In genomic region chr6:159086033-159086618, GRCh38 we compare ENCODE assay signal across 1 cellular context.
TF ChIP-seq lines count a peak whose summit lies in the region.

No MANE protein-coding gene starts in this region.

TF ChIP-seq in GM12878, 131 proteins besides CTCF, POLR2A, EP300 and RAD21 (continued from another document):
- TF ChIP-seq, protein P1, sequence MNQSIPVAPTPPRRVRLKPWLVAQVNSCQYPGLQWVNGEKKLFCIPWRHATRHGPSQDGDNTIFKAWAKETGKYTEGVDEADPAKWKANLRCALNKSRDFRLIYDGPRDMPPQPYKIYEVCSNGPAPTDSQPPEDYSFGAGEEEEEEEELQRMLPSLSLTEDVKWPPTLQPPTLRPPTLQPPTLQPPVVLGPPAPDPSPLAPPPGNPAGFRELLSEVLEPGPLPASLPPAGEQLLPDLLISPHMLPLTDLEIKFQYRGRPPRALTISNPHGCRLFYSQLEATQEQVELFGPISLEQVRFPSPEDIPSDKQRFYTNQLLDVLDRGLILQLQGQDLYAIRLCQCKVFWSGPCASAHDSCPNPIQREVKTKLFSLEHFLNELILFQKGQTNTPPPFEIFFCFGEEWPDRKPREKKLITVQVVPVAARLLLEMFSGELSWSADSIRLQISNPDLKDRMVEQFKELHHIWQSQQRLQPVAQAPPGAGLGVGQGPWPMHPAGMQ (IDR thresholded peaks at IDR 0.05; ENCODE audit: borderline replicate concordance) = no peak
- TF ChIP-seq CREM (IDR thresholded peaks at IDR 0.05; ENCODE audit: low read depth) (peak; percentile 32; the same call in 1 of the 2 replicates), TCF3 (IDR thresholded peaks at IDR 0.05; ENCODE audit: borderline replicate concordance, insufficient read depth, low read depth, low read length) (no peak), SMC3 (IDR thresholded peaks at IDR 0.05; ENCODE audit: borderline replicate concordance, low read length) (no peak), GABPA (IDR thresholded peaks at IDR 0.05; ENCODE audit: low read depth) (no peak), EED (IDR thresholded peaks at IDR 0.05; ENCODE audit: low read depth) (peak; percentile 76), ZNF687 (IDR thresholded peaks at IDR 0.05) (no peak), ETV6 (conservative IDR thresholded peaks at IDR 0.05 in 1 of 2, IDR thresholded peaks at IDR 0.05 in 1 of 2; ENCODE audit: borderline replicate concordance in 1 of 2, low read depth in 1 of 2) (no peak), KLF5 (IDR thresholded peaks at IDR 0.05; ENCODE audit: partially characterized antibody) (no peak), DPF2 (IDR thresholded peaks at IDR 0.05) (no peak), ZNF384 (IDR thresholded peaks at IDR 0.05; ENCODE audit: borderline replicate concordance, low read depth, low read length) (no peak), CEBPB (IDR thresholded peaks at IDR 0.05; ENCODE audit: borderline replicate concordance in 1 of 2, low read depth in 2 of 2, low read length in 2 of 2) (no peak), SMARCA5 (IDR thresholded peaks at IDR 0.05) (no peak), ESRRA (IDR thresholded peaks at IDR 0.05; ENCODE audit: low read length) (no peak), JUNB (IDR thresholded peaks at IDR 0.05) (peak; percentile 81), RELA (IDR thresholded peaks at IDR 0.05; ENCODE audit: borderline replicate concordance, partially characterized antibody) (no peak), E2F4 (IDR thresholded peaks at IDR 0.05; ENCODE audit: low read depth, low read length) (no peak), NFIC (IDR thresholded peaks at IDR 0.05; ENCODE audit: low read depth, low read length) (peak; percentile 44; the same call in 1 of the 2 replicates), ZBED1 (IDR thresholded peaks at IDR 0.05; ENCODE audit: borderline replicate concordance) (no peak), HSF1 (IDR thresholded peaks at IDR 0.05; ENCODE audit: low read depth, low read length) (no peak)
- TF ChIP-seq, protein P2, sequence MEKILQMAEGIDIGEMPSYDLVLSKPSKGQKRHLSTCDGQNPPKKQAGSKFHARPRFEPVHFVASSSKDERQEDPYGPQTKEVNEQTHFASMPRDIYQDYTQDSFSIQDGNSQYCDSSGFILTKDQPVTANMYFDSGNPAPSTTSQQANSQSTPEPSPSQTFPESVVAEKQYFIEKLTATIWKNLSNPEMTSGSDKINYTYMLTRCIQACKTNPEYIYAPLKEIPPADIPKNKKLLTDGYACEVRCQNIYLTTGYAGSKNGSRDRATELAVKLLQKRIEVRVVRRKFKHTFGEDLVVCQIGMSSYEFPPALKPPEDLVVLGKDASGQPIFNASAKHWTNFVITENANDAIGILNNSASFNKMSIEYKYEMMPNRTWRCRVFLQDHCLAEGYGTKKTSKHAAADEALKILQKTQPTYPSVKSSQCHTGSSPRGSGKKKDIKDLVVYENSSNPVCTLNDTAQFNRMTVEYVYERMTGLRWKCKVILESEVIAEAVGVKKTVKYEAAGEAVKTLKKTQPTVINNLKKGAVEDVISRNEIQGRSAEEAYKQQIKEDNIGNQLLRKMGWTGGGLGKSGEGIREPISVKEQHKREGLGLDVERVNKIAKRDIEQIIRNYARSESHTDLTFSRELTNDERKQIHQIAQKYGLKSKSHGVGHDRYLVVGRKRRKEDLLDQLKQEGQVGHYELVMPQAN (conservative IDR thresholded peaks at IDR 0.05) = no peak
- TF ChIP-seq, protein P3, sequence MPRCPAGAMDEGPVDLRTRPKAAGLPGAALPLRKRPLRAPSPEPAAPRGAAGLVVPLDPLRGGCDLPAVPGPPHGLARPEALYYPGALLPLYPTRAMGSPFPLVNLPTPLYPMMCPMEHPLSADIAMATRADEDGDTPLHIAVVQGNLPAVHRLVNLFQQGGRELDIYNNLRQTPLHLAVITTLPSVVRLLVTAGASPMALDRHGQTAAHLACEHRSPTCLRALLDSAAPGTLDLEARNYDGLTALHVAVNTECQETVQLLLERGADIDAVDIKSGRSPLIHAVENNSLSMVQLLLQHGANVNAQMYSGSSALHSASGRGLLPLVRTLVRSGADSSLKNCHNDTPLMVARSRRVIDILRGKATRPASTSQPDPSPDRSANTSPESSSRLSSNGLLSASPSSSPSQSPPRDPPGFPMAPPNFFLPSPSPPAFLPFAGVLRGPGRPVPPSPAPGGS (IDR thresholded peaks at IDR 0.05; ENCODE audit: borderline replicate concordance, insufficient read depth, low read depth, low read length, poor library complexity, severe bottlenecking) = no peak
